8 cellular contexts compared by ENCODE assay signal in the genomic region with DNA sequence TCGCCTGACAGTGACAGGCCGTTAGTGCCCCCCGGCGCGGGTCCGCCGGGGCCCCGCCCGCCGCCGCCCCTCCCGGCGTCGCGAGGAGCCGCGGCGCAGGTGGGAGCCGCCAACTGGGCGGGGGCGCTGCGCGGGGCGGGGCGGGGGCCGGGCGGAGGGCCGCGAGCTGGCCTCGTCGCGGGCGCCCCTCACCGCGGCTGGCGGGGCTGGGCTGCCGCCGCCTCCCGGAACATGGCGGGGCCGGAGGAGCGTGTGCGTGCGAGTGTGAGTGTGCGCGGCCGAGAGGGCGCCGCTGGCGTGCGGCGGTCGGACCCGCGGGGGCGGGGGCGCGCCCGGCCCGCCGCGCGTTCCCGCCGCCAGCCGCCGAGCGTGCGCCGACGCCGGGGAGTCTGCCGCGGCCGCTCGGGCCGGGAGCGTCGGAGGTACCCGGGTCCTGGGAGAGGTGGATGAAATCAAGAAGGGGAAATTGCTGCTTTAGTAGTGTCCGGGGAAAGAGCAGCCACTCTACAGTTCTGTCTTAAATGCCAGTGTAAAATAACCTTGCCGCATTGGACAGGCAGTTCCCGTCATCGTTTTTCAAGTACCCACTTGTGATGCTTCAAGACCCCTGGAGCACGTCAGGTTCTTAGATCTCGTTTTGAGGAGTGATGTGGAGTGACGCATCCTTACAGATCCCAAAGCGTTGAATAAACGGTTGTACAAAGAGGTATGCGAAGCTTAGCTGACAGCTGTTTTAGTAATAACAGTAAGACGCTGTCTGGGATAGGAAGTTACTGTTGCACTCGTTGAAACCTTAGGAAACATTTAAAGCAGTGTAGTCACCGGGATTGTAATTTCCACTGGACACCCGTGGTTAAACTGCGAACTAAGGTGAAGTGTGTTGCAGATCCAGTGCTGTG. TPM values are rescaled to one million over a fixed set of nuclear protein-coding genes. Genes with fewer than 3 reads are reported as not detected.
DNase-seq lines count a peak whose midpoint lies in the region; ATAC-seq and TF ChIP-seq lines count a peak whose summit lies in the region.

No MANE protein-coding gene starts in this region.

- peaks cover 0 to 21% (median 0%) of the 10 kb centered on the region in 4 donors for H3K36me3 ChIP-seq in sigmoid colon

- H3K4me1 ChIP-seq in sigmoid colon: peaks cover 0 to 53% (median 50%) of the 10 kb centered on the region in 4 donors

- no peaks in the 10 kb centered on the region for H3K9me3 ChIP-seq in sigmoid colon

- in situ Hi-C loops in GM13977 (cut with MboI; ENCODE audit: low pct_unique_long_range_greater_than_20kb, low sequenced_read_pairs, unreplicated experiment): no loop called here
- in situ Hi-C loops in astrocyte of the cerebellum (cut with HindIII; ENCODE audit: low sequenced_read_pairs): loop anchor here (5.0 kb wide), 1 partner anchor 45 kb away; no protein-coding TSS in a partner anchor

- no peaks in the 10 kb centered on the region for H3K9me3 Mint-ChIP-seq in T-helper 2 cell treated with Interferon-gamma antibody and Interleukin-4, amounts not matched to agents 5 μg/mL and 100 μg/mL, for 36 hours

- H3K27ac Mint-ChIP-seq in T-helper 2 cell treated with Interferon-gamma antibody and Interleukin-4, amounts not matched to agents 5 μg/mL and 100 μg/mL, for 36 hours: peak overlapping the region; percentile 94

- no peak for TF ChIP-seq EP300 in sigmoid colon (IDR thresholded peaks at IDR 0.05)

- TF ChIP-seq POLR2A in sigmoid colon (IDR thresholded peaks at IDR 0.05): no peak

- peak overlapping the region; percentile 95 to 99 (median 98) for H3K27ac ChIP-seq in sigmoid colon

- no peaks in the 10 kb centered on the region for H3K27me3 ChIP-seq in sigmoid colon

- WGBS in sigmoid colon, 2 donors: 0 to 1% methylated on average over 95 of the region's 95 CpGs

- peaks cover 41% of the 10 kb centered on the region for H3K36me3 Mint-ChIP-seq in T-helper 2 cell treated with Interferon-gamma antibody and Interleukin-4, amounts not matched to agents 5 μg/mL and 100 μg/mL, for 36 hours (ENCODE audit: low read depth)

- no peak for TF ChIP-seq CTCF in GM13977 (IDR thresholded peaks at IDR 0.05; ENCODE audit: extremely low read depth, insufficient read depth, missing control alignments)
- TF ChIP-seq CTCF in astrocyte of the cerebellum (IDR thresholded peaks at IDR 0.05; ENCODE audit: low read depth, low read length, missing control alignments): no peak
- no peak for TF ChIP-seq CTCF in sigmoid colon (IDR thresholded peaks at IDR 0.05)

- peak; percentile 88 for DNase-seq in GM13977 (ENCODE audit: low spot score)
- peak; percentile 65 for DNase-seq in NCI-H1092 treated with DMSO at 0.1 percent for 48 hours (lab: John Stamatoyannopoulos, UW)
- peak; percentile 80 for DNase-seq in T-helper 2 cell treated with Interferon-gamma antibody and Interleukin-4, amounts not matched to agents 5 μg/mL and 100 μg/mL, for 36 hours (ENCODE audit: low spot score)
- DNase-seq in astrocyte of the cerebellum (ENCODE audit: low read depth): no peak
- peak in 41 of 51 donors; percentile 5 to 88 (median 56) for DNase-seq in hypothalamus (lab: John Stamatoyannopoulos, UW)
- DNase-seq in sigmoid colon: peak; percentile 81
- DNase-seq in cortex of kidney (lab: John Stamatoyannopoulos, UW): no peak

- peaks cover 59% of the 10 kb centered on the region for H3K4me1 Mint-ChIP-seq in T-helper 2 cell treated with Interferon-gamma antibody and Interleukin-4, amounts not matched to agents 5 μg/mL and 100 μg/mL, for 36 hours (ENCODE audit: low read depth)

- peaks cover 2% of the 10 kb centered on the region for H3K27me3 Mint-ChIP-seq in T-helper 2 cell treated with Interferon-gamma antibody and Interleukin-4, amounts not matched to agents 5 μg/mL and 100 μg/mL, for 36 hours (ENCODE audit: low read depth)

- H3K4me3 ChIP-seq in astrocyte of the cerebellum (ENCODE audit: low read depth, low read length) (peak overlapping the region; percentile 64), sigmoid colon (peak overlapping the region; percentile 63 to 91 (median 72))

- peak overlapping the region; percentile 83 for H3K4me3 Mint-ChIP-seq in T-helper 2 cell treated with Interferon-gamma antibody and Interleukin-4, amounts not matched to agents 5 μg/mL and 100 μg/mL, for 36 hours

- ATAC-seq in HG02642 (IDR thresholded peaks at IDR 0.05; ENCODE audit: poor library complexity, unreplicated experiment): peak; percentile 45

- intact Hi-C loops in sigmoid colon (cut with DNase I): loop anchor here (1.0 to 5.0 kb wide), 5 partner anchors 19 to 435 kb away; partner anchors contain the start of genes NDUFV2, RALBP1 and TWSG1

RNA-seq across cellular contexts. Expression of gene ANKRD12, which starts 0.8 kb away (rescaled TPM):
- total RNA-seq in sigmoid colon: 100 to 1,000 TPM in 2 of 4 donors, 10 to 100 TPM in 2; 88.5 to 132 (median 102) TPM
- polyA plus RNA-seq in sigmoid colon: 10 to 100 TPM in 1 of 3 donors, 1 to 10 TPM in 2; 5.1 to 11.4 (median 7.2) TPM

RNA-seq across cellular contexts. Expression of gene NDUFV2, which starts 34.9 kb away (rescaled TPM):
- total RNA-seq in sigmoid colon: 100 to 1,000 TPM in 3 of 4 donors, 10 to 100 TPM in 1; 81.3 to 131 (median 115) TPM
- 100 to 1,000 TPM; 207 to 339 (median 246) TPM for polyA plus RNA-seq in sigmoid colon

Comparison
In these comparisons a context has a peak if more than half of its experiments do, and no peak if none do; other contexts are left out.
1. DNase-seq: peak in GM13977 (single experiment), NCI-H1092 treated with DMSO at 0.1 percent for 48 hours (single experiment), T-helper 2 cell treated with Interferon-gamma antibody and Interleukin-4, amounts not matched to agents 5 μg/mL and 100 μg/mL, for 36 hours (single experiment), hypothalamus (41 of 51) and sigmoid colon (single experiment); none in astrocyte of the cerebellum (single experiment) and cortex of kidney (single experiment).